In the genomic region with DNA sequence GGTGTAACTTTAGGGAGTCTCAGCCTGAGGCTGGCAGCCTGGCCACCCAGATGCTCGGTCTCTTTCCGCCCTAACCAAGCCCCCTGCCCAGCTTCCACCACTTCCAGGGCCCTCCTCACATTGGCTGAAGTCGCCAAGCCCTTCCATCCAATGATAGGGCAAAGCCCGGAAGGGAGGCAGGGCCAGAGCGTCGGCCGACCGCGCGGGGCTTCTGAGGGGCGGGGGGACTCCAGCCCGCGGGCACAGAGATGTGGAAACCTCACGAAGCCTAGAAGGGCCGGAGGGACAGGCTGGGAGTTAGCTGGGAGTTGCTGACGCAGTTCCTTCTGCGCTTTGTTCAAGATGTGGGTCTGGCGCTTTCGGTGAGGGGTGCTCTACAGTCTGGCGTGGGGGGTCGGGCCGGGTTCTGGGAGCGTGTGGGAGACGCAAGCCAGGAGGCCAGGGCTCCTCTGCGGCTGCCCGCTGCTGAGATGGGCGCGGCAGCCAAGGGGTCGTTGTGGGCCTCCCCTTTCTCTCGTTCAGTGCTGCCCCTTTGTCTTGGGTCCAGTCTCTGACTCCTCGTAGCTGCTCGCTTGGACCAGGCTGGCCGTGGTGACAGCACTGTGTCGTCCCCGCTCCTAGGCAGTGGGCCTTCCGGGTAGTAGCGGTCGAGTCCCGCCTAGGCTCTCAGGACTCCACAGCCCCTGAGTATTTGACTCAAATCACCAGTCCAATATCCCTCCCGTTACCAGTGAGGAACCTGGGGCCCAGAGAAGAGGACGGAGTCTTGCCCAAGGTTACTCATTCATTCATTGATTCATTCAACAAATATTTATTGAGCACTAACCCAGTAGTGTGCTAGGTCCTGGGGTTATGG, we compare ENCODE assay signal across 9 cellular contexts. TPM values are rescaled to one million over a fixed set of nuclear protein-coding genes. Genes with fewer than 3 reads are reported as not detected.
DNase-seq lines count a peak whose midpoint lies in the region; ATAC-seq and TF ChIP-seq lines count a peak whose summit lies in the region.
"Had no signal": no experiment of that assay in that cellular context is flagged by ENCODE, and none has a peak within 500 bp of the region (broad histone marks: within the 10 kb centered on the region; RNA-seq: fewer than 3 reads in every experiment).

A gene (plus strand): TSS at position 319 of the 856 bp plus-strand sequence. CDS start 9,230 bp downstream, outside the sequence.

- H3K36me3 ChIP-seq in thoracic aorta: peaks cover 11% of the 10 kb centered on the region

- no peaks in the 10 kb centered on the region for H3K9me3 ChIP-seq in thoracic aorta

- TF ChIP-seq CTCF in thoracic aorta (IDR thresholded peaks at IDR 0.05): no peak

- peak; percentile 78 for ATAC-seq in GM18511 (IDR thresholded peaks at IDR 0.05; ENCODE audit: unreplicated experiment)
- ATAC-seq in thoracic aorta (ENCODE audit: insufficient number of reproducible peaks, low FRiP score, low read depth): peak; percentile 81
- ATAC-seq: HCT116 had no signal

- H3K4me1 ChIP-seq in thoracic aorta (ENCODE audit: control insufficient read depth in 1 of 2, low read depth in 2 of 2): peaks cover 0 to 17% of the 10 kb centered on the region in 2 donors

- peak; percentile 82 for DNase-seq in AG08396 (ENCODE audit: low spot score)
- peak; percentile 89 for DNase-seq in KBM-7
- peak; percentile 82 for DNase-seq in T1000 (lab: John Stamatoyannopoulos, UW)
- DNase-seq in fibroblast of gingiva (ENCODE audit: low read depth): peak; percentile 65
- DNase-seq in middle frontal gyrus (ENCODE audit: extremely low spot score, low spot score): peak; percentile 24
- DNase-seq in thoracic aorta (ENCODE audit: low spot score): peak; percentile 4
- no peak for DNase-seq in glomerular visceral epithelial cell (ENCODE audit: extremely low spot score)

- H3K27me3 ChIP-seq in thoracic aorta (replicated peaks; ENCODE audit: insufficient read depth): no peaks in the 10 kb centered on the region

- peak within 1 kb of the TSS; percentile 71 to 75 for H3K27ac ChIP-seq in thoracic aorta

- in situ Hi-C loops in KBM-7 (cut with MboI; ENCODE audit: low pct_unique_long_range_greater_than_20kb, low sequenced_read_pairs): no loop called here

- H3K4me3 ChIP-seq in thoracic aorta: peak within 1 kb of the TSS; percentile 84

RNA-seq across cellular contexts. Expression of the gene that starts here (rescaled TPM):
- 1 to 10 TPM; 3.8 to 6.4 TPM for total RNA-seq in thoracic aorta
